9 cellular contexts compared by ENCODE assay signal in the genomic region with DNA sequence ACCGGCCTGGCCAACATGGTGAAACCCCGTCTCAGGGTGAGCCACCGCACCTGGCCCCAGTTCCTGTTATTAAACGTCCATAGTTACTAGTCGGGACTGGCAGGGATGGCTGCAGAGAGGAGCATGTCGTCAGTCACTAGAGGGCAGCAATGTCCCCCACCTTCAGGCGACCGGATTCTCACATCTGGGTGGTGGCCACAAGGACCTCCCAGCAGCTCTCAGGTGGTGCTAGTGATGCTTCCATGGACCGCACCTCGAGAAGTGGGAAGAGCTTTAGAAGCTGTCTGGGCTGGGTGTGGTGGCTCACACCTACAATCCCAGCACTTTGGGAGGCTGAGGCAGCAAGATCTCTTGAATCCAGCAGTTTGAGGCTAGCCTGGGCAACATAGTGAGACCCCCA. TPM values are rescaled to one million over a fixed set of nuclear protein-coding genes. Genes with fewer than 3 reads are reported as not detected.
DNase-seq lines count a peak whose midpoint lies in the region; ATAC-seq lines count a peak whose summit lies in the region.
"Had no signal": no experiment of that assay in that cellular context is flagged by ENCODE, and none has a peak within 500 bp of the region (broad histone marks: within the 10 kb centered on the region; RNA-seq: fewer than 3 reads in every experiment).

No MANE protein-coding gene starts in this region.

- H3K27ac ChIP-seq in CD4-positive, alpha-beta memory T cell (ENCODE audit: low read depth, low read length), result no peak overlapping the region

- no peak overlapping the region for H3K27ac Mint-ChIP-seq in CD4-positive, alpha-beta memory T cell
- no peak overlapping the region for H3K27ac Mint-ChIP-seq in memory B cell

- H3K4me3 Mint-ChIP-seq in CD4-positive, alpha-beta memory T cell, result no peak overlapping the region
- H3K4me3 Mint-ChIP-seq in memory B cell, result no peak overlapping the region

- POLR2A ChIA-PET in CD4-positive, alpha-beta memory T cell (lab: Charles Lee; ENCODE audit: partially characterized antibody), result no interaction called here

- H3K4me1 Mint-ChIP-seq in CD4-positive, alpha-beta memory T cell, result peaks cover 0 to 5% (median 3%) of the 10 kb centered on the region in 4 donors
- H3K4me1 Mint-ChIP-seq in memory B cell, result no peaks in the 10 kb centered on the region

- H3K27me3 ChIP-seq in CD4-positive, alpha-beta memory T cell (ENCODE audit: insufficient read depth, low read length), result no peaks in the 10 kb centered on the region
- H3K27me3 ChIP-seq in adipocyte (replicated peaks; ENCODE audit: control insufficient read depth, insufficient read depth, low read length), result peaks cover 9% of the 10 kb centered on the region

- DNase-seq in CD4-positive, alpha-beta memory T cell, result peak; percentile 33 to 49 (median 47)
- DNase-seq in HK-2 (ENCODE audit: unreplicated experiment) (peak; percentile 27), SKM-1 treated with dmso at 0.1 percent for 144 hours (lab: John Stamatoyannopoulos, UW; ENCODE audit: unreplicated experiment) (peak; percentile 85), adipocyte (ENCODE audit: low read depth) (peak; percentile 27), memory B cell (ENCODE audit: low spot score in 2 of 2) (peak in 1 of 2 donors; percentile 36), HCEC 1CT (no peak), NCI-H226 (no peak)

- ATAC-seq in GM19043 (IDR thresholded peaks at IDR 0.05; ENCODE audit: low read depth, unreplicated experiment) (peak; percentile 64), memory B cell (ENCODE audit: low read depth) (peak; percentile 79)

- H3K27me3 Mint-ChIP-seq in CD4-positive, alpha-beta memory T cell, result peaks cover 8 to 9% of the 10 kb centered on the region in 2 donors
- peaks cover 12% of the 10 kb centered on the region for H3K27me3 Mint-ChIP-seq in memory B cell

- H3K4me1 ChIP-seq in CD4-positive, alpha-beta memory T cell (ENCODE audit: insufficient read depth, low read length), result no peaks in the 10 kb centered on the region
- H3K4me1 ChIP-seq in adipocyte (ENCODE audit: control insufficient read depth, insufficient read depth, low read length), result no peaks in the 10 kb centered on the region

- H3K9me3 Mint-ChIP-seq in CD4-positive, alpha-beta memory T cell, result peaks cover 0 to 2% (median 0%) of the 10 kb centered on the region in 8 donors
- no peaks in the 10 kb centered on the region for H3K9me3 Mint-ChIP-seq in memory B cell

- no peaks in the 10 kb centered on the region for H3K36me3 ChIP-seq in CD4-positive, alpha-beta memory T cell (ENCODE audit: insufficient read depth, low read length)
- no peaks in the 10 kb centered on the region for H3K36me3 ChIP-seq in adipocyte (ENCODE audit: control insufficient read depth, insufficient read depth, low read length, severe bottlenecking)

- no peaks in the 10 kb centered on the region for H3K9me3 ChIP-seq in CD4-positive, alpha-beta memory T cell (ENCODE audit: control insufficient read depth in 1 of 2, low read length in 2 of 2)
- H3K9me3 ChIP-seq in adipocyte (ENCODE audit: control insufficient read depth, low read length), result no peaks in the 10 kb centered on the region

- intact Hi-C loops in CD4-positive, alpha-beta memory T cell (cut with micrococcal nuclease), result loop anchor here (5.0 kb wide), 1 partner anchor 259 kb away; no protein-coding TSS in a partner anchor

- CTCF ChIA-PET in CD4-positive, alpha-beta memory T cell (lab: Charles Lee; ENCODE audit: partially characterized antibody), result no interaction called here

- H3K36me3 Mint-ChIP-seq in CD4-positive, alpha-beta memory T cell, result no peaks in the 10 kb centered on the region
- H3K36me3 Mint-ChIP-seq in memory B cell, result peaks cover 2% of the 10 kb centered on the region

- no peak overlapping the region for H3K9ac ChIP-seq in adipocyte (ENCODE audit: low read length)

- no peak overlapping the region for H3K4me3 ChIP-seq in CD4-positive, alpha-beta memory T cell (ENCODE audit: low read length in 2 of 2)
- no peak overlapping the region for H3K4me3 ChIP-seq in adipocyte (ENCODE audit: low read length)

RNA-seq across cellular contexts. Expression of gene IL3RA, which starts 13.3 kb away (rescaled TPM):
- total RNA-seq in CD4-positive, alpha-beta memory T cell, result under 1 TPM in 1 of 2 experiments, not detected in 1; 0.53 TPM
- polyA plus RNA-seq in CD4-positive, alpha-beta memory T cell, result under 1 TPM in 1 of 2 donors, not detected in 1; 0.29 TPM
- polyA plus RNA-seq: neural cell had no signal

RNA-seq across cellular contexts. Expression of gene CSF2RA, which starts 54.7 kb away (rescaled TPM):
- 1 to 10 TPM in 1 of 2 experiments, under 1 TPM in 1; 0.69 to 1.4 TPM for total RNA-seq in CD4-positive, alpha-beta memory T cell
- under 1 TPM in 1 of 2 donors, not detected in 1; 0.79 TPM for polyA plus RNA-seq in CD4-positive, alpha-beta memory T cell

Comparison
In these comparisons a context has a peak if more than half of its experiments do, and no peak if none do; other contexts are left out.
1. DNase-seq: peak in CD4-positive, alpha-beta memory T cell (5 of 5), HK-2 (single experiment), SKM-1 treated with dmso at 0.1 percent for 144 hours (single experiment) and adipocyte (single experiment); none in HCEC 1CT (single experiment) and NCI-H226 (single experiment).